Comparison of ENCODE assay signal across 8 cellular contexts in genomic region chr3:183122257-183122932, GRCh38. TPM values are rescaled to one million over a fixed set of nuclear protein-coding genes. Genes with fewer than 3 reads are reported as not detected.
A peak's percentile ranks its signal among the peaks of the same experiment; 100 is the strongest.
DNase-seq lines count a peak whose midpoint lies in the region; ATAC-seq and TF ChIP-seq lines count a peak whose summit lies in the region.

No MANE protein-coding gene starts in this region.

- DNase-seq in CD8-positive, alpha-beta T cell, result no peak
- DNase-seq in NCI-H2227 (lab: John Stamatoyannopoulos, UW; ENCODE audit: unreplicated experiment) (peak; percentile 62), body of pancreas (peak in 1 of 4 donors; percentile 50), kidney epithelial cell (ENCODE audit: low read depth) (no peak), upper lobe of left lung (no peak)
- DNase-seq in activated CD4-positive, alpha-beta memory T cell treated with anti-CD3 and anti-CD28 coated beads, Interleukin-2, amount 10 ng/mL, durations not matched to agents 7 days and 5 days, result no peak

- ATAC-seq in CD8-positive, alpha-beta T cell, result peak; percentile 65
- peak; percentile 59 for ATAC-seq in GM21737 (IDR thresholded peaks at IDR 0.05; ENCODE audit: unreplicated experiment)
- peak; percentile 76 for ATAC-seq in body of pancreas
- peak in 1 of 2 donors; percentile 80 for ATAC-seq in upper lobe of left lung (ENCODE audit: low FRiP score in 2 of 2)
- no peak for ATAC-seq in HG03097 (IDR thresholded peaks at IDR 0.05; ENCODE audit: low FRiP score, unreplicated experiment)

- POLR2A ChIA-PET in CD8-positive, alpha-beta T cell (lab: Charles Lee), result interaction anchor here (0.6 kb wide), 1 partner anchor 43 kb away, joined by 3 read pairs; no protein-coding TSS in a partner anchor
- POLR2A ChIA-PET in activated CD4-positive, alpha-beta memory T cell treated with anti-CD3 and anti-CD28 coated beads, Interleukin-2, amount 10 ng/mL, durations not matched to agents 7 days and 5 days (lab: Charles Lee), result interaction anchor here (0.6 kb wide), 1 partner anchor 180 kb away, joined by 3 read pairs; no protein-coding TSS in a partner anchor

- H3K27ac Mint-ChIP-seq in CD8-positive, alpha-beta T cell, result no peak overlapping the region
- H3K27ac Mint-ChIP-seq in activated CD4-positive, alpha-beta memory T cell treated with anti-CD3 and anti-CD28 coated beads, Interleukin-2, amount 10 ng/mL, durations not matched to agents 7 days and 5 days, result no peak overlapping the region

- no peak for TF ChIP-seq POLR2A in body of pancreas (IDR thresholded peaks at IDR 0.05)
- no peak for TF ChIP-seq POLR2A in upper lobe of left lung (IDR thresholded peaks at IDR 0.05)

- TF ChIP-seq CTCF in CD8-positive, alpha-beta T cell (IDR thresholded peaks at IDR 0.05), result peak; percentile 93
- TF ChIP-seq CTCF in body of pancreas (IDR thresholded peaks at IDR 0.05) (peak; percentile 69 to 92 (median 88)), kidney epithelial cell (IDR thresholded peaks at IDR 0.05; ENCODE audit: insufficient read depth, low read length, poor library complexity, severe bottlenecking) (peak; percentile 74), upper lobe of left lung (IDR thresholded peaks at IDR 0.05) (peak; percentile 65 to 84 (median 78))

- CTCF ChIA-PET in CD8-positive, alpha-beta T cell (lab: Charles Lee), result interaction anchor here (0.7 to 6.7 kb wide), 34 partner anchors 9 to 674 kb away, joined by 3 to 156 read pairs (median 4); no protein-coding TSS in a partner anchor
- CTCF ChIA-PET in activated CD4-positive, alpha-beta memory T cell treated with anti-CD3 and anti-CD28 coated beads, Interleukin-2, amount 10 ng/mL, durations not matched to agents 7 days and 5 days (lab: Charles Lee), result interaction anchor here (0.6 to 5.7 kb wide), 16 partner anchors 9 to 645 kb away, joined by 3 to 103 read pairs (median 4); no protein-coding TSS in a partner anchor

- no peak for TF ChIP-seq EP300 in upper lobe of left lung (IDR thresholded peaks at IDR 0.05)

- no peaks in the 10 kb centered on the region for H3K9me3 ChIP-seq in CD8-positive, alpha-beta T cell (ENCODE audit: low read length)
- no peaks in the 10 kb centered on the region for H3K9me3 ChIP-seq in body of pancreas
- no peaks in the 10 kb centered on the region for H3K9me3 ChIP-seq in upper lobe of left lung

- H3K27ac ChIP-seq in CD8-positive, alpha-beta T cell (ENCODE audit: low read depth, low read length), result no peak overlapping the region
- H3K27ac ChIP-seq in body of pancreas, result peak overlapping the region in 2 of 4 donors; percentile 5 to 71
- H3K27ac ChIP-seq in upper lobe of left lung, result no peak overlapping the region

- no peak overlapping the region for H3K4me3 ChIP-seq in CD8-positive, alpha-beta T cell (ENCODE audit: low read depth, low read length)
- H3K4me3 ChIP-seq in body of pancreas (no peak overlapping the region), kidney epithelial cell (ENCODE audit: low read depth, low read length) (no peak overlapping the region), upper lobe of left lung (no peak overlapping the region)

- H3K4me1 Mint-ChIP-seq in CD8-positive, alpha-beta T cell (ENCODE audit: low read depth), result no peaks in the 10 kb centered on the region
- H3K4me1 Mint-ChIP-seq in activated CD4-positive, alpha-beta memory T cell treated with anti-CD3 and anti-CD28 coated beads, Interleukin-2, amount 10 ng/mL, durations not matched to agents 7 days and 5 days, result peaks cover 2% of the 10 kb centered on the region

- peaks cover 6% of the 10 kb centered on the region for H3K27me3 Mint-ChIP-seq in CD8-positive, alpha-beta T cell (ENCODE audit: low read depth)
- peaks cover 3% of the 10 kb centered on the region for H3K27me3 Mint-ChIP-seq in activated CD4-positive, alpha-beta memory T cell treated with anti-CD3 and anti-CD28 coated beads, Interleukin-2, amount 10 ng/mL, durations not matched to agents 7 days and 5 days

- no peak overlapping the region for H3K4me3 Mint-ChIP-seq in CD8-positive, alpha-beta T cell
- no peak overlapping the region for H3K4me3 Mint-ChIP-seq in activated CD4-positive, alpha-beta memory T cell treated with anti-CD3 and anti-CD28 coated beads, Interleukin-2, amount 10 ng/mL, durations not matched to agents 7 days and 5 days

- no peaks in the 10 kb centered on the region for H3K36me3 ChIP-seq in CD8-positive, alpha-beta T cell (ENCODE audit: insufficient read depth, low read length)
- H3K36me3 ChIP-seq in body of pancreas (replicated peaks in 1 of 2; ENCODE audit: insufficient read depth in 1 of 2, low read depth in 2 of 2) (no peaks in the 10 kb centered on the region), kidney epithelial cell (ENCODE audit: control insufficient read depth, insufficient read depth, low read length) (no peaks in the 10 kb centered on the region), upper lobe of left lung (no peaks in the 10 kb centered on the region)

- H3K27me3 ChIP-seq in CD8-positive, alpha-beta T cell (ENCODE audit: insufficient read depth, low read length), result no peaks in the 10 kb centered on the region
- H3K27me3 ChIP-seq in body of pancreas (no peaks in the 10 kb centered on the region), kidney epithelial cell (ENCODE audit: control insufficient read depth, insufficient read depth, low read length) (peaks cover 3% of the 10 kb centered on the region), upper lobe of left lung (no peaks in the 10 kb centered on the region)

- H3K36me3 Mint-ChIP-seq in CD8-positive, alpha-beta T cell, result no peaks in the 10 kb centered on the region
- no peaks in the 10 kb centered on the region for H3K36me3 Mint-ChIP-seq in activated CD4-positive, alpha-beta memory T cell treated with anti-CD3 and anti-CD28 coated beads, Interleukin-2, amount 10 ng/mL, durations not matched to agents 7 days and 5 days (ENCODE audit: low read depth)

- WGBS in body of pancreas, 2 donors, result 14 to 24% methylated on average over 2 of the region's 2 CpGs
- WGBS in upper lobe of left lung, 2 donors, result 37 to 46% methylated on average over 2 of the region's 2 CpGs

- no peaks in the 10 kb centered on the region for H3K9me3 Mint-ChIP-seq in CD8-positive, alpha-beta T cell
- no peaks in the 10 kb centered on the region for H3K9me3 Mint-ChIP-seq in activated CD4-positive, alpha-beta memory T cell treated with anti-CD3 and anti-CD28 coated beads, Interleukin-2, amount 10 ng/mL, durations not matched to agents 7 days and 5 days

- no peaks in the 10 kb centered on the region for H3K4me1 ChIP-seq in CD8-positive, alpha-beta T cell (ENCODE audit: insufficient read depth, low read length)
- H3K4me1 ChIP-seq in body of pancreas (peaks cover 9% of the 10 kb centered on the region), upper lobe of left lung (peaks cover 0 to 2% (median 0%) of the 10 kb centered on the region in 4 donors)

- intact Hi-C loops in CD8-positive, alpha-beta T cell (cut with DNase I, micrococcal nuclease), result loop anchor here (1.0 to 2.0 kb wide), 7 partner anchors 56 to 644 kb away; no protein-coding TSS in a partner anchor
- intact Hi-C loops in body of pancreas (cut with DNase I), result loop anchor here (10.0 kb wide), 1 partner anchor 62 kb away; no protein-coding TSS in a partner anchor

RNA-seq across cellular contexts. Expression of gene MCCC1, which starts 23.1 kb away (rescaled TPM):
- total RNA-seq in CD8-positive, alpha-beta T cell, result 10 to 100 TPM; 12.8 to 25.9 TPM
- 10 to 100 TPM; 50.8 to 63.9 TPM for total RNA-seq in body of pancreas
- total RNA-seq in kidney epithelial cell, result 15.9 and 18.0 TPM in 2 replicates
- 100 to 1,000 TPM in 1 of 6 donors, 10 to 100 TPM in 5; 44.6 to 157 (median 85.4) TPM for total RNA-seq in upper lobe of left lung
- total RNA-seq in activated CD4-positive, alpha-beta memory T cell treated with anti-CD3 and anti-CD28 coated beads, Interleukin-2, amount 10 ng/mL, durations not matched to agents 7 days and 5 days, result 10 to 100 TPM; 23.5 to 27.5 TPM

RNA-seq across cellular contexts. Expression of gene LAMP3, which starts 40.1 kb away (rescaled TPM):
- total RNA-seq in CD8-positive, alpha-beta T cell, result 1 to 10 TPM; 2.2 to 2.9 TPM
- total RNA-seq in body of pancreas (1 to 10 TPM; 1.3 to 2.6 TPM), kidney epithelial cell (29.3 and 31.6 TPM in 2 replicates), upper lobe of left lung (100 to 1,000 TPM in 5 of 6 donors, 10 to 100 TPM in 1; 98.3 to 344 (median 176) TPM)
- total RNA-seq in activated CD4-positive, alpha-beta memory T cell treated with anti-CD3 and anti-CD28 coated beads, Interleukin-2, amount 10 ng/mL, durations not matched to agents 7 days and 5 days, result 10 to 100 TPM; 13.6 to 13.8 TPM
